In the genomic region with DNA sequence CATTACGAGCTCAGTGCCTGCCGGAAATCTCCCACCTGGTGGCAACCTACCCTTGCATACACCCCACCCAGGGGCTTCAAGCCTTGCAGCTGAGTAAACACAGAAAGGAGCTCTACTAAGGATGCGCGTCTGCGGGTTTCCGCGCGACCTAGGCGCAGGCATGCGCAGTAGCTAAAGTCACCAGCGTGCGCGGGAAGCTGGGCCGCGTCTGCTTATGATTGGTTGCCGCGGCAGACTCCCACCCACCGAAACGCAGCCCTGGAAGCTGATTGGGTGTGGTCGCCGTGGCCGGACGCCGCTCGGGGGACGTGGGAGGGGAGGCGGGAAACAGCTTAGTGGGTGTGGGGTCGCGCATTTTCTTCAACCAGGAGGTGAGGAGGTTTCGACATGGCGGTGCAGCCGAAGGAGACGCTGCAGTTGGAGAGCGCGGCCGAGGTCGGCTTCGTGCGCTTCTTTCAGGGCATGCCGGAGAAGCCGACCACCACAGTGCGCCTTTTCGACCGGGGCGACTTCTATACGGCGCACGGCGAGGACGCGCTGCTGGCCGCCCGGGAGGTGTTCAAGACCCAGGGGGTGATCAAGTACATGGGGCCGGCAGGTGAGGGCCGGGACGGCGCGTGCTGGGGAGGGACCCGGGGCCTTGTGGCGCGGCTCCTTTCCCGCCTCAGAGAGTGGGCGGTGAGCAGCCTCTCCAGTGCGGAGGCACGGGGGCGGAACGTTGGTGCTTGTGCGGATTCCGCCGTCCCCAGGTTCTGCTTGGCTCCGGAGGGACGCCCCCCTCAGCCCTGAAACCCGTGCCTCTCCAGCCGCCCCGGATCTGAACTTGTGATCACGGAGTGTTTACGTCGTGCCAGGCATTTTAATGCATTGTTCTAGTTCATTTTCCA, we compare ENCODE assay signal across 1 cellular context.
A peak's percentile ranks its signal among the peaks of the same experiment; 100 is the strongest.
TF ChIP-seq lines count a peak whose summit lies in the region.

Gene MSH2, plus strand, starts transcription at position 352 of the 887 bp plus-strand sequence. Its CDS starts 36 bp downstream, at position 388.

TF ChIP-seq in K562, 482 proteins besides CTCF, POLR2A, EP300 and RAD21 (continued from another document and continues in another):
- TF ChIP-seq AFF4 (CRISPR knock-in tag; IDR thresholded peaks at IDR 0.05) (0 out of 2 replicates have a peak, but pooled peaks have one; percentile 97), BCOR (IDR thresholded peaks at IDR 0.05) (peak; percentile 35; the same call in 1 of the 2 replicates), RBM17 (IDR thresholded peaks at IDR 0.05; ENCODE audit: borderline replicate concordance, low read depth, low read length) (no peak), PRMT5 (CRISPR knock-in tag; IDR thresholded peaks at IDR 0.05) (peak; percentile 80; the same call in 1 of the 2 replicates), TRIM24 (IDR thresholded peaks at IDR 0.05) (peak in 1 of 2 experiments; percentile 44; a peak in 1 of 4 replicates), FOXK2 (conservative IDR thresholded peaks at IDR 0.05 in 1 of 2, IDR thresholded peaks at IDR 0.05 in 1 of 2; ENCODE audit: low read depth in 2 of 2) (peak; percentile 65 to 66; a peak in 2 of 4 replicates), ZNF431 (CRISPR knock-in tag; IDR thresholded peaks at IDR 0.05) (peak; percentile 89), SIN3B (IDR thresholded peaks at IDR 0.05; ENCODE audit: low read depth) (0 out of 2 replicates have a peak, but pooled peaks have one; percentile 9), ZNF224 (CRISPR knock-in tag; IDR thresholded peaks at IDR 0.05) (peak; percentile 95), ATF1 (CRISPR knock-in tag; IDR thresholded peaks at IDR 0.05) (no peak), ATF1 (tag; IDR thresholded peaks at IDR 0.05) (peak; percentile 89), ZNF830 (CRISPR knock-in tag; IDR thresholded peaks at IDR 0.05) (0 out of 2 replicates have a peak, but pooled peaks have one; percentile 78), RAD51 (IDR thresholded peaks at IDR 0.05; ENCODE audit: borderline replicate concordance, low read depth) (no peak), XRCC5 (IDR thresholded peaks at IDR 0.05; ENCODE audit: low read depth, low read length) (peak; percentile 46; the same call in 1 of the 2 replicates), HNRNPLL (IDR thresholded peaks at IDR 0.05; ENCODE audit: low read depth, low read length, poor library complexity, severe bottlenecking) (peak; percentile 93), ZNF77 (CRISPR knock-in tag; IDR thresholded peaks at IDR 0.05) (no peak), MEF2D (tag; conservative IDR thresholded peaks at IDR 0.05; ENCODE audit: low read depth) (no peak), FOXJ3 (CRISPR knock-in tag; IDR thresholded peaks at IDR 0.05) (no peak), ZBTB49 (CRISPR knock-in tag; IDR thresholded peaks at IDR 0.05; ENCODE audit: borderline replicate concordance) (no peak; the same call in none of the 2 replicates), GTF2E2 (tag; IDR thresholded peaks at IDR 0.05) (no peak), NFIC (IDR thresholded peaks at IDR 0.05) (no peak), ZC3H4 (CRISPR knock-in tag; IDR thresholded peaks at IDR 0.05; ENCODE audit: borderline replicate concordance) (no peak), ZNF133 (CRISPR knock-in tag; IDR thresholded peaks at IDR 0.05) (no peak), ZNF76 (CRISPR knock-in tag; IDR thresholded peaks at IDR 0.05; ENCODE audit: borderline replicate concordance) (no peak), NFRKB (IDR thresholded peaks at IDR 0.05; ENCODE audit: low read depth) (peak; percentile 85), ZNF232 (CRISPR knock-in tag; IDR thresholded peaks at IDR 0.05) (peak; percentile 98), ZNF644 (tag; IDR thresholded peaks at IDR 0.05; ENCODE audit: low read depth) (no peak), ZNF146 (CRISPR knock-in tag; IDR thresholded peaks at IDR 0.05; ENCODE audit: unreplicated experiment) (no peak), ZBTB34 (CRISPR knock-in tag; IDR thresholded peaks at IDR 0.05) (no peak), NRF1 (conservative IDR thresholded peaks at IDR 0.05 in 1 of 2, IDR thresholded peaks at IDR 0.05 in 1 of 2) (peak; percentile 98), NEUROD1 (IDR thresholded peaks at IDR 0.05; ENCODE audit: borderline replicate concordance, low read depth, low read length, partially characterized antibody) (peak; percentile 75), ATF7 (IDR thresholded peaks at IDR 0.05) (peak; percentile 33; the same call in 1 of the 2 replicates), WHSC1 (IDR thresholded peaks at IDR 0.05; ENCODE audit: low read length) (no peak), DPF2 (IDR thresholded peaks at IDR 0.05) (0 out of 2 replicates have a peak, but pooled peaks have one; percentile 1), ZFX (CRISPR knock-in tag; IDR thresholded peaks at IDR 0.05) (peak; percentile 92), SIN3A (IDR thresholded peaks at IDR 0.05; ENCODE audit: borderline replicate concordance in 2 of 2, control insufficient read depth in 1 of 2, low read depth in 2 of 2, low read length in 2 of 2) (peak; percentile 47 to 72; a peak in 2 of 4 replicates), FOS (IDR thresholded peaks at IDR 0.05; ENCODE audit: extremely low read depth, insufficient read length) (peak; percentile 93), RBM34 (IDR thresholded peaks at IDR 0.05; ENCODE audit: borderline replicate concordance, insufficient read depth, low read length) (no peak), STAG1 (CRISPR knock-in tag; IDR thresholded peaks at IDR 0.05; ENCODE audit: borderline replicate concordance) (no peak), ZNF311 (CRISPR knock-in tag; IDR thresholded peaks at IDR 0.05) (no peak), TEAD4 (IDR thresholded peaks at IDR 0.05; ENCODE audit: low read length) (peak; percentile 36; the same call in 1 of the 2 replicates), TEAD4 (CRISPR knock-in tag; IDR thresholded peaks at IDR 0.05; ENCODE audit: borderline replicate concordance) (peak; percentile 97), KLF13 (tag; IDR thresholded peaks at IDR 0.05; ENCODE audit: borderline replicate concordance, low read depth) (peak; percentile 73; the same call in 1 of the 2 replicates), FIP1L1 (IDR thresholded peaks at IDR 0.05; ENCODE audit: low read depth, low read length, poor library complexity, severe bottlenecking) (peak; percentile 92), NCOA4 (IDR thresholded peaks at IDR 0.05; ENCODE audit: partially characterized antibody) (no peak), ETS2 (tag; IDR thresholded peaks at IDR 0.05; ENCODE audit: borderline replicate concordance, poor library complexity, severe bottlenecking) (no peak), MCM3 (IDR thresholded peaks at IDR 0.05) (no peak), ZNF740 (CRISPR knock-in tag; IDR thresholded peaks at IDR 0.05) (peak; percentile 57; the same call in 1 of the 2 replicates), ZNF740 (tag; IDR thresholded peaks at IDR 0.05) (no peak), FOXK1 (CRISPR knock-in tag; IDR thresholded peaks at IDR 0.05; ENCODE audit: borderline replicate concordance) (peak; percentile 92), HDAC3 (IDR thresholded peaks at IDR 0.05; ENCODE audit: borderline replicate concordance, partially characterized antibody) (no peak), E2F3 (CRISPR knock-in tag; IDR thresholded peaks at IDR 0.05) (peak; percentile 88)
- TF ChIP-seq, protein P1, sequence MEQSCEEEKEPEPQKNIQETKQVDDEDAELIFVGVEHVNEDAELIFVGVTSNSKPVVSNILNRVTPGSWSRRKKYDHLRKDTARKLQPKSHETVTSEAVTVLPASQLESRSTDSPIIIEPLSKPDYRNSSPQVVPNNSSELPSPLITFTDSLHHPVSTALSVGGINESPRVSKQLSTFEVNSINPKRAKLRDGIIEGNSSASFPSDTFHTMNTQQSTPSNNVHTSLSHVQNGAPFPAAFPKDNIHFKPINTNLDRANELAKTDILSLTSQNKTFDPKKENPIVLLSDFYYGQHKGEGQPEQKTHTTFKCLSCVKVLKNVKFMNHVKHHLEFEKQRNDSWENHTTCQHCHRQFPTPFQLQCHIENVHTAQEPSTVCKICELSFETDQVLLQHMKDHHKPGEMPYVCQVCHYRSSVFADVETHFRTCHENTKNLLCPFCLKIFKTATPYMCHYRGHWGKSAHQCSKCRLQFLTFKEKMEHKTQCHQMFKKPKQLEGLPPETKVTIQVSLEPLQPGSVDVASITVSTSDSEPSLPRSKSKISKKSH (CRISPR knock-in tag; IDR thresholded peaks at IDR 0.05) = no peak
- TF ChIP-seq, protein P2, sequence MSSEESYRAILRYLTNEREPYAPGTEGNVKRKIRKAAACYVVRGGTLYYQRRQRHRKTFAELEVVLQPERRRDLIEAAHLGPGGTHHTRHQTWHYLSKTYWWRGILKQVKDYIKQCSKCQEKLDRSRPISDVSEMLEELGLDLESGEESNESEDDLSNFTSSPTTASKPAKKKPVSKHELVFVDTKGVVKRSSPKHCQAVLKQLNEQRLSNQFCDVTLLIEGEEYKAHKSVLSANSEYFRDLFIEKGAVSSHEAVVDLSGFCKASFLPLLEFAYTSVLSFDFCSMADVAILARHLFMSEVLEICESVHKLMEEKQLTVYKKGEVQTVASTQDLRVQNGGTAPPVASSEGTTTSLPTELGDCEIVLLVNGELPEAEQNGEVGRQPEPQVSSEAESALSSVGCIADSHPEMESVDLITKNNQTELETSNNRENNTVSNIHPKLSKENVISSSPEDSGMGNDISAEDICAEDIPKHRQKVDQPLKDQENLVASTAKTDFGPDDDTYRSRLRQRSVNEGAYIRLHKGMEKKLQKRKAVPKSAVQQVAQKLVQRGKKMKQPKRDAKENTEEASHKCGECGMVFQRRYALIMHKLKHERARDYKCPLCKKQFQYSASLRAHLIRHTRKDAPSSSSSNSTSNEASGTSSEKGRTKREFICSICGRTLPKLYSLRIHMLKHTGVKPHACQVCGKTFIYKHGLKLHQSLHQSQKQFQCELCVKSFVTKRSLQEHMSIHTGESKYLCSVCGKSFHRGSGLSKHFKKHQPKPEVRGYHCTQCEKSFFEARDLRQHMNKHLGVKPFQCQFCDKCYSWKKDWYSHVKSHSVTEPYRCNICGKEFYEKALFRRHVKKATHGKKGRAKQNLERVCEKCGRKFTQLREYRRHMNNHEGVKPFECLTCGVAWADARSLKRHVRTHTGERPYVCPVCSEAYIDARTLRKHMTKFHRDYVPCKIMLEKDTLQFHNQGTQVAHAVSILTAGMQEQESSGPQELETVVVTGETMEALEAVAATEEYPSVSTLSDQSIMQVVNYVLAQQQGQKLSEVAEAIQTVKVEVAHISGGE (CRISPR knock-in tag; IDR thresholded peaks at IDR 0.05) = no peak
- TF ChIP-seq, protein P3, sequence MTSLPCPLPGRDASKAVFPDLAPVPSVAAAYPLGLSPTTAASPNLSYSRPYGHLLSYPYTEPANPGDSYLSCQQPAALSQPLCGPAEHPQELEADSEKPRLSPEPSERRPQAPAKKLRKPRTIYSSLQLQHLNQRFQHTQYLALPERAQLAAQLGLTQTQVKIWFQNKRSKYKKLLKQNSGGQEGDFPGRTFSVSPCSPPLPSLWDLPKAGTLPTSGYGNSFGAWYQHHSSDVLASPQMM (CRISPR knock-in tag; IDR thresholded peaks at IDR 0.05) = no peak
